13 cellular contexts compared by ENCODE assay signal in genomic region chr11:12868315-12869073, GRCh38.
DNase-seq lines count a peak whose midpoint lies in the region; ATAC-seq, FAIRE-seq and TF ChIP-seq lines count a peak whose summit lies in the region.
"Had no signal": no experiment of that assay in that cellular context is flagged by ENCODE, and none has a peak within 500 bp of the region (broad histone marks: within the 10 kb centered on the region; RNA-seq: fewer than 3 reads in every experiment).

No MANE protein-coding gene starts in this region.

- TF ChIP-seq EP300 in K562 (IDR thresholded peaks at IDR 0.05; ENCODE audit: low read length) (no peak), HepG2 (IDR thresholded peaks at IDR 0.05; ENCODE audit: low read depth in 2 of 2, low read length in 2 of 2) (no peak), HepG2 (CRISPR knock-in tag; IDR thresholded peaks at IDR 0.05; ENCODE audit: borderline replicate concordance) (no peak)

- no peak overlapping the region for H3K56ac ChIP-seq in IMR-90 (ENCODE audit: extremely low read depth, insufficient read depth, low read length)

- H4K5ac ChIP-seq in IMR-90 (ENCODE audit: low read depth, low read length) = no peak overlapping the region

- H3K27me3 ChIP-seq in A673 (replicated peaks; ENCODE audit: insufficient read depth, low read depth, low read length, poor library complexity) = no peaks in the 10 kb centered on the region
- no peaks in the 10 kb centered on the region for H3K27me3 ChIP-seq in IMR-90 (ENCODE audit: control insufficient read depth, insufficient read depth, low read length)
- H3K27me3 ChIP-seq in K562 (ENCODE audit: control insufficient read depth in 2 of 2, insufficient read depth in 2 of 2, low read length in 2 of 2) = no peaks in the 10 kb centered on the region
- no peaks in the 10 kb centered on the region for H3K27me3 ChIP-seq in HepG2 (ENCODE audit: control insufficient read depth in 1 of 2, insufficient read depth in 2 of 2, low read length in 2 of 2)
- H3K27me3 ChIP-seq: BLaER1 treated with 17β-estradiol and CSF1 and Interleukin-3, amounts not matched to agents 10 nM and 100 nM had no signal

- no peak overlapping the region for H2BK20ac ChIP-seq in IMR-90 (ENCODE audit: low read depth, low read length)

- H3K4me2 ChIP-seq in IMR-90 (ENCODE audit: low read depth, low read length) (no peak overlapping the region), K562 (ENCODE audit: insufficient read depth, low read length) (peak overlapping the region; percentile 56), HepG2 (ENCODE audit: low read depth, low read length) (no peak overlapping the region)
- H3K4me2 ChIP-seq: BLaER1 treated with 17β-estradiol and CSF1 and Interleukin-3, amounts not matched to agents 10 nM and 100 nM had no signal

- H3K9ac ChIP-seq in IMR-90 (ENCODE audit: low read depth, low read length) (no peak overlapping the region), K562 (ENCODE audit: insufficient read depth in 1 of 2, low read depth in 2 of 2, low read length in 2 of 2) (peak overlapping the region in 1 of 2 experiments; percentile 18; a peak in 1 of 4 replicates), HepG2 (ENCODE audit: insufficient read depth, low read depth, low read length) (no peak overlapping the region)
- H3K9ac ChIP-seq: BLaER1 treated with 17β-estradiol and CSF1 and Interleukin-3, amounts not matched to agents 10 nM and 100 nM had no signal

- no TSS peak for BruUV-seq in A673 (replicated peaks; lab: Mats Ljungman, UMichigan)
- no TSS peak for BruUV-seq in IMR-90 (replicated peaks; lab: Mats Ljungman, UMichigan)
- no TSS peak for BruUV-seq in K562 (replicated peaks; lab: Mats Ljungman, UMichigan)
- no TSS peak for BruUV-seq in HepG2 (replicated peaks; lab: Mats Ljungman, UMichigan)

- POLR2A ChIA-PET in A673 (lab: Charles Lee; ENCODE audit: low non-redundant PET) (no interaction called here), IMR-90 (lab: Charles Lee; ENCODE audit: unreplicated experiment) (no interaction called here), K562 (lab: Yijun Ruan, JAX) (interaction anchor here (0.6 to 1.3 kb wide), 7 partner anchors 9 to 177 kb away, joined by 3 to 4 read pairs (median 3); no protein-coding TSS in a partner anchor), HepG2 (lab: Yijun Ruan, JAX) (interaction anchor here (0.7 kb wide), 1 partner anchor 23 kb away, joined by 3 read pairs; no protein-coding TSS in a partner anchor)

- H3K4me3 ChIP-seq in A673 (ENCODE audit: low read depth, low read length, poor library complexity, severe bottlenecking) (no peak overlapping the region), IMR-90 (ENCODE audit: insufficient read depth, low read depth, low read length) (no peak overlapping the region), K562 (no peak overlapping the region), HepG2 (replicated peaks in 1 of 3; ENCODE audit: insufficient read depth in 1 of 3, low read depth in 2 of 3, low read length in 3 of 3) (no peak overlapping the region)
- H3K4me3 ChIP-seq: BLaER1 treated with 17β-estradiol and CSF1 and Interleukin-3, amounts not matched to agents 10 nM and 100 nM had no signal

- TF ChIP-seq CTCF in A673 (conservative IDR thresholded peaks at IDR 0.05; ENCODE audit: low read depth, low read length) = peak; percentile 49
- TF ChIP-seq CTCF in IMR-90 (conservative IDR thresholded peaks at IDR 0.05; ENCODE audit: low read depth, low read length) = peak; percentile 37
- peak in 2 of 3 experiments; percentile 45 to 47; a peak in 4 of 6 replicates for TF ChIP-seq CTCF in K562 (IDR thresholded peaks at IDR 0.05 in 2 of 3, conservative IDR thresholded peaks at IDR 0.05 in 1 of 3; ENCODE audit: insufficient read depth in 2 of 3, low read depth in 1 of 3, low read length in 3 of 3)
- TF ChIP-seq CTCF in HepG2 (CRISPR knock-in tag; IDR thresholded peaks at IDR 0.05) = peak; percentile 23; the same call in 1 of the 2 replicates

- no peak overlapping the region for H3K23ac ChIP-seq in IMR-90 (ENCODE audit: low read depth, low read length)

- H4K20me1 ChIP-seq in IMR-90 (ENCODE audit: insufficient read depth, low read length) (peaks cover 62% of the 10 kb centered on the region), K562 (replicated peaks; ENCODE audit: control insufficient read depth, insufficient read depth, low read length) (no peaks in the 10 kb centered on the region), HepG2 (ENCODE audit: insufficient read depth, low read length) (no peaks in the 10 kb centered on the region)
- H4K20me1 ChIP-seq: BLaER1 treated with 17β-estradiol and CSF1 and Interleukin-3, amounts not matched to agents 10 nM and 100 nM had no signal

- WGBS in IMR-90 (ENCODE audit: extremely low coverage in 2 of 2, insufficient read length in 1 of 2), 2 experiments = no CpG with 5 or more reads among the region's 3 CpGs
- 33% methylated on average over 3 of the region's 3 CpGs for WGBS in K562 (ENCODE audit: insufficient coverage, low coverage, missing lambda C conversion rate)
- 88% methylated on average over 3 of the region's 3 CpGs for WGBS in HepG2 (ENCODE audit: low lambda C conversion rate)

- H3K36me3 ChIP-seq in A673 (ENCODE audit: insufficient read depth, low read length, poor library complexity, severe bottlenecking) (no peaks in the 10 kb centered on the region), IMR-90 (ENCODE audit: control insufficient read depth, insufficient read depth, low read length) (peaks cover 12% of the 10 kb centered on the region), K562 (ENCODE audit: control insufficient read depth, insufficient read depth, low read length) (no peaks in the 10 kb centered on the region), HepG2 (replicated peaks in 1 of 2; ENCODE audit: control insufficient read depth in 1 of 2, insufficient read depth in 2 of 2, low read length in 2 of 2) (peaks cover 3 to 21% of the 10 kb centered on the region in 2 experiments; a peak in 3 of 5 replicates)
- H3K36me3 ChIP-seq: BLaER1 treated with 17β-estradiol and CSF1 and Interleukin-3, amounts not matched to agents 10 nM and 100 nM had no signal

- H2BK120ac ChIP-seq in IMR-90 (ENCODE audit: low read depth, low read length) = no peak overlapping the region

- TF ChIP-seq POLR2A in IMR-90 (IDR thresholded peaks at IDR 0.05; ENCODE audit: low read depth, low read length) (no peak), K562 (conservative IDR thresholded peaks at IDR 0.05) (no peak), HepG2 (IDR thresholded peaks at IDR 0.05; ENCODE audit: insufficient read depth in 1 of 2, low read depth in 2 of 2, low read length in 2 of 2) (no peak)

- CTCF ChIA-PET in A673 (lab: Charles Lee) (interaction anchor here (0.6 kb wide), 1 partner anchor 581 kb away, joined by 4 read pairs; no protein-coding TSS in a partner anchor), IMR-90 (lab: Yijun Ruan, JAX) (interaction anchor here (1.2 kb wide), 1 partner anchor 537 kb away, joined by 4 read pairs; no protein-coding TSS in a partner anchor), K562 (lab: Yijun Ruan, JAX; ENCODE audit: low intra/inter-chr PET ratio) (no interaction called here), HepG2 (lab: Yijun Ruan, JAX; ENCODE audit: low intra/inter-chr PET ratio, low total read pairs) (no interaction called here)

- H3K9me3 ChIP-seq in A673 (ENCODE audit: low read depth, low read length, poor library complexity, severe bottlenecking) = no peaks in the 10 kb centered on the region
- H3K9me3 ChIP-seq in IMR-90 (ENCODE audit: control insufficient read depth, insufficient read depth, low read length) = no peaks in the 10 kb centered on the region
- H3K9me3 ChIP-seq in K562 (replicated peaks; ENCODE audit: control insufficient read depth, insufficient read depth, low read depth, low read length) = no peaks in the 10 kb centered on the region
- no peaks in the 10 kb centered on the region for H3K9me3 ChIP-seq in HepG2 (ENCODE audit: low read length)
- H3K9me3 ChIP-seq: BLaER1 treated with 17β-estradiol and CSF1 and Interleukin-3, amounts not matched to agents 10 nM and 100 nM had no signal

- no peak overlapping the region for H2BK5ac ChIP-seq in IMR-90 (ENCODE audit: low read depth, low read length, poor library complexity, severe bottlenecking)

- H4K8ac ChIP-seq in IMR-90 (ENCODE audit: low read depth in 2 of 2, low read length in 2 of 2) = no peak overlapping the region

- no peak overlapping the region; the same call in 1 of the 2 replicates for H3K4ac ChIP-seq in IMR-90 (ENCODE audit: low read depth, low read length)

- no peak overlapping the region for H2AK5ac ChIP-seq in IMR-90 (ENCODE audit: low read depth, low read length)

- intact Hi-C loops in A673 (cut with micrococcal nuclease; ENCODE audit: unreplicated experiment) = loop anchor here (10.0 kb wide), 1 partner anchor 194 kb away; the partner anchor contains the start of gene TEAD1
- intact Hi-C loops in IMR-90 (cut with micrococcal nuclease) = loop anchor here (1.0 kb wide), 1 partner anchor 176 kb away; no protein-coding TSS in a partner anchor
- intact Hi-C loops in K562 (cut with micrococcal nuclease) = no loop called here
- intact Hi-C loops in HepG2 (cut with micrococcal nuclease; ENCODE audit: unreplicated experiment) = no loop called here

- peaks cover 57 to 92% of the 10 kb centered on the region in 2 experiments for H3K79me1 ChIP-seq in IMR-90 (ENCODE audit: low read depth in 1 of 2, low read length in 2 of 2)

- TF ChIP-seq RAD21 in IMR-90 (IDR thresholded peaks at IDR 0.05; ENCODE audit: low read length) = 0 out of 2 replicates have a peak, but pooled peaks have one; percentile 10
- peak; percentile 4 to 31; a peak in 1 of 4 replicates for TF ChIP-seq RAD21 in K562 (CRISPR knock-in tag; conservative IDR thresholded peaks at IDR 0.05 in 1 of 2, IDR thresholded peaks at IDR 0.05 in 1 of 2)
- TF ChIP-seq RAD21 in HepG2 (CRISPR knock-in tag; IDR thresholded peaks at IDR 0.05) = no peak

- no peak overlapping the region for H3K18ac ChIP-seq in IMR-90 (ENCODE audit: low read depth, low read length)

- FAIRE-seq in K562 (lab: Jason Lieb, UNC) (peak; percentile 37), HepG2 (lab: Jason Lieb, UNC) (no peak)

- H2AK9ac ChIP-seq in IMR-90 (replicated peaks; ENCODE audit: low read depth, low read length, poor library complexity) = no peak overlapping the region

- in situ Hi-C loops in IMR-90 (cut with MboI; ENCODE audit: low sequenced_read_pairs) (no loop called here), K562 (cut with MboI) (no loop called here), HepG2 (cut with HindIII; ENCODE audit: extremely low pct_ligation_motif_present, low pct_unique_long_range_greater_than_20kb) (no loop called here)

- no peaks in the 10 kb centered on the region for H3K79me2 ChIP-seq in K562 (ENCODE audit: control insufficient read depth, insufficient read depth, low read length)
- no peaks in the 10 kb centered on the region for H3K79me2 ChIP-seq in HepG2 (ENCODE audit: insufficient read depth, low read length)

- H3K14ac ChIP-seq in IMR-90 (replicated peaks; ENCODE audit: low read depth, low read length) = no peak overlapping the region

- dilution Hi-C loops in IMR-90 (cut with HindIII; ENCODE audit: low sequenced_read_pairs, unreplicated experiment) = no loop called here

- DNase-seq in A673 (ENCODE audit: low spot score) (no peak), IMR-90 (peak; percentile 27), K562 (ENCODE audit: extremely low read depth in 1 of 4, low spot score in 3 of 4) (peak in 2 of 4 experiments; percentile 25 to 32), HepG2 (ENCODE audit: low spot score) (no peak), superior temporal gyrus (ENCODE audit: extremely low spot score) (no peak), AG08396 (ENCODE audit: low spot score) (no peak)
- no peak for DNase-seq in activated naive CD4-positive, alpha-beta T cell treated with Interleukin-2 at 50 U/mL for 16 hours
- DNase-seq: effector memory CD8-positive, alpha-beta T cell; occipital lobe; stimulated activated CD4-positive, alpha-beta T cell treated with anti-CD3 and anti-CD28 coated beads, Interleukin-4, amount 100 ng/mL, for 4 hours had no signal

- peaks cover 35% of the 10 kb centered on the region for H3K4me1 ChIP-seq in A673 (ENCODE audit: insufficient read depth, low read length, poor library complexity, severe bottlenecking)
- peaks cover 22% of the 10 kb centered on the region for H3K4me1 ChIP-seq in IMR-90 (ENCODE audit: control insufficient read depth, insufficient read depth, low read length)
- H3K4me1 ChIP-seq in K562 (replicated peaks in 1 of 2; ENCODE audit: control insufficient read depth in 2 of 2, insufficient read depth in 2 of 2, low read length in 2 of 2) = peaks cover 11 to 41% of the 10 kb centered on the region in 2 experiments
- H3K4me1 ChIP-seq in HepG2 (ENCODE audit: insufficient read depth, low read length) = peaks cover 9% of the 10 kb centered on the region; the same call in 1 of the 2 replicates

- H3K27ac ChIP-seq in A673 (ENCODE audit: low read depth, low read length, poor library complexity, severe bottlenecking) = no peak overlapping the region
- H3K27ac ChIP-seq in IMR-90 (ENCODE audit: insufficient read depth, low read length) = no peak overlapping the region
- peak overlapping the region; percentile 56; the same call in 2 of the 3 replicates for H3K27ac ChIP-seq in K562 (ENCODE audit: extremely low read depth, low read depth, low read length)
- no peak overlapping the region for H3K27ac ChIP-seq in HepG2 (ENCODE audit: extremely low read length, insufficient read depth, low read length)
- H3K27ac ChIP-seq: BLaER1 treated with 17β-estradiol and CSF1 and Interleukin-3, amounts not matched to agents 10 nM and 100 nM had no signal

- ATAC-seq in IMR-90 (ENCODE audit: low read depth) (peak; percentile 25; the same call in 1 of the 2 replicates), K562 (peak; percentile 64), HepG2 (no peak), HG02642 (IDR thresholded peaks at IDR 0.05; ENCODE audit: poor library complexity, unreplicated experiment) (no peak)
- ATAC-seq: effector memory CD8-positive, alpha-beta T cell; Right ventricle myocardium inferior had no signal

- no peak overlapping the region for H4K91ac ChIP-seq in IMR-90 (ENCODE audit: insufficient read depth, low read depth, low read length)

- peaks cover 40% of the 10 kb centered on the region for H3K9me1 ChIP-seq in IMR-90 (ENCODE audit: insufficient read depth, low read length)
- H3K9me1 ChIP-seq in K562 (ENCODE audit: control insufficient read depth, insufficient read depth, low read length) = no peaks in the 10 kb centered on the region

- no peak overlapping the region for H2BK15ac ChIP-seq in IMR-90 (ENCODE audit: low read depth, low read length)

- no peak overlapping the region for H2AFZ ChIP-seq in IMR-90 (replicated peaks; ENCODE audit: low read length, poor library complexity)
- peak overlapping the region; percentile 60; the same call in 1 of the 2 replicates for H2AFZ ChIP-seq in K562 (ENCODE audit: low read depth, low read length)
- H2AFZ ChIP-seq in HepG2 (ENCODE audit: low read length) = no peak overlapping the region

Comparison
In these comparisons a context has a peak if more than half of its experiments do, and no peak if none do; other contexts are left out.
1. ATAC-seq: peak in IMR-90 (single experiment) and K562 (single experiment); none in HepG2 (single experiment) and HG02642 (single experiment).
2. CTCF ChIA-PET loops: an anchor here in A673 (0.6 kb wide) and IMR-90 (1.2 kb wide); none called in K562 and HepG2.
3. POLR2A ChIA-PET loops: an anchor here in K562 (0.6 to 1.3 kb wide) and HepG2 (0.7 kb wide); none called in A673 and IMR-90.
4. intact Hi-C loops: an anchor here in A673 (10.0 kb wide) and IMR-90 (1.0 kb wide); none called in K562 and HepG2.
5. Peak in every context shown above with its lines, with median percentiles within 50 percentile points of each other: CTCF ChIP-seq.